In genomic region chr14:45070215-45070614, GRCh38 we compare ENCODE assay signal across 19 cellular contexts. TPM values are rescaled to one million over a fixed set of nuclear protein-coding genes. Genes with fewer than 3 reads are reported as not detected.
DNase-seq lines count a peak whose midpoint lies in the region; ATAC-seq, FAIRE-seq and TF ChIP-seq lines count a peak whose summit lies in the region.
"Had no signal": no experiment of that assay in that cellular context is flagged by ENCODE, and none has a peak within 500 bp of the region (broad histone marks: within the 10 kb centered on the region; RNA-seq: fewer than 3 reads in every experiment).

No MANE protein-coding gene starts in this region.

- no peaks in the 10 kb centered on the region for H4K20me1 ChIP-seq in IMR-90 (ENCODE audit: insufficient read depth, low read length)

- intact Hi-C loops in IMR-90 (cut with micrococcal nuclease) (no loop called here), left lung (cut with DNase I) (no loop called here)

- H3K27ac ChIP-seq in IMR-90 (ENCODE audit: insufficient read depth, low read length) (no peak overlapping the region), left lung (no peak overlapping the region)
- H3K27ac ChIP-seq: HL-60 had no signal

- H2BK120ac ChIP-seq in IMR-90 (ENCODE audit: low read depth, low read length), result no peak overlapping the region

- H2AK5ac ChIP-seq in IMR-90 (ENCODE audit: low read depth, low read length), result no peak overlapping the region

- BruUV-seq in IMR-90 (replicated peaks; lab: Mats Ljungman, UMichigan), result no TSS peak

- H3K9ac ChIP-seq in IMR-90 (ENCODE audit: low read depth, low read length), result no peak overlapping the region

- H3K27me3 ChIP-seq in IMR-90 (ENCODE audit: control insufficient read depth, insufficient read depth, low read length), result no peaks in the 10 kb centered on the region
- H3K27me3 ChIP-seq in bronchial epithelial cell (ENCODE audit: control insufficient read depth, insufficient read depth, low read length), result no peaks in the 10 kb centered on the region
- no peaks in the 10 kb centered on the region for H3K27me3 ChIP-seq in left lung
- H3K27me3 ChIP-seq: MG63 had no signal

- no peak overlapping the region for H3K4ac ChIP-seq in IMR-90 (ENCODE audit: low read depth, low read length)

- TF ChIP-seq RAD21 in IMR-90 (IDR thresholded peaks at IDR 0.05; ENCODE audit: low read length), result no peak

- H3K4me1 ChIP-seq in IMR-90 (ENCODE audit: control insufficient read depth, insufficient read depth, low read length), result no peaks in the 10 kb centered on the region
- no peaks in the 10 kb centered on the region for H3K4me1 ChIP-seq in left lung
- H3K4me1 ChIP-seq: HAP-1 had no signal

- FAIRE-seq in bronchial epithelial cell (lab: Jason Lieb, UNC), result no peak

- POLR2A ChIA-PET in IMR-90 (lab: Charles Lee; ENCODE audit: unreplicated experiment), result no interaction called here

- H3K9me3 ChIP-seq in IMR-90 (ENCODE audit: control insufficient read depth, insufficient read depth, low read length) (no peaks in the 10 kb centered on the region), left lung (no peaks in the 10 kb centered on the region)
- H3K9me3 ChIP-seq: HAP-1, MG63 had no signal

- H3K36me3 ChIP-seq in IMR-90 (ENCODE audit: control insufficient read depth, insufficient read depth, low read length) (0 out of 2 replicates have a peak, but pooled peaks cover 1% of the 10 kb centered on the region), bronchial epithelial cell (ENCODE audit: control insufficient read depth, insufficient read depth, low read length) (no peaks in the 10 kb centered on the region), left lung (peaks cover 0 to 4% of the 10 kb centered on the region in 2 donors)
- H3K36me3 ChIP-seq: HAP-1, MG63 had no signal

- no peak overlapping the region for H3K14ac ChIP-seq in IMR-90 (replicated peaks; ENCODE audit: low read depth, low read length)

- H2AK9ac ChIP-seq in IMR-90 (replicated peaks; ENCODE audit: low read depth, low read length, poor library complexity), result no peak overlapping the region

- H2BK5ac ChIP-seq in IMR-90 (ENCODE audit: low read depth, low read length, poor library complexity, severe bottlenecking), result no peak overlapping the region

- TF ChIP-seq CTCF in IMR-90 (conservative IDR thresholded peaks at IDR 0.05; ENCODE audit: low read depth, low read length) (no peak), bronchial epithelial cell (IDR thresholded peaks at IDR 0.05; ENCODE audit: insufficient read depth, low read length, severe bottlenecking) (no peak), left lung (IDR thresholded peaks at IDR 0.05) (no peak)

- CTCF ChIA-PET in IMR-90 (lab: Yijun Ruan, JAX), result no interaction called here

- H3K18ac ChIP-seq in IMR-90 (ENCODE audit: low read depth, low read length), result no peak overlapping the region

- DNase-seq in EL (peak; percentile 16), IMR-90 (peak; percentile 10), bronchial epithelial cell (ENCODE audit: low read depth) (peak; percentile 36), iris pigment epithelial cell (ENCODE audit: low read depth) (peak; percentile 28), Kasumi-1 (lab: John Stamatoyannopoulos, UW) (no peak), left lung (no peak), NCI-H82 (lab: John Stamatoyannopoulos, UW) (no peak)
- no peak for DNase-seq in activated CD4-positive, alpha-beta T cell treated with anti-CD3 and anti-CD28 coated beads for 4 hours
- DNase-seq: C1 segment of cervical spinal cord, DMS 273 treated with DMSO at 0.1 percent for 48 hours, KBM-7, MG63, NCI-H1092 treated with DMSO at 0.1 percent for 48 hours, NCI-H2081 treated with DMSO at 0.1 percent for 48 hours, NCI-H2227 treated with DMSO at 0.1 percent for 48 hours, NCI-H524 treated with DMSO at 0.1 percent for 48 hours, SHP77 treated with DMSO at 0.1 percent for 48 hours had no signal

- H3K56ac ChIP-seq in IMR-90 (ENCODE audit: extremely low read depth, insufficient read depth, low read length), result no peak overlapping the region

- ATAC-seq in IMR-90 (ENCODE audit: low read depth) (no peak), left lung (no peak)

- dilution Hi-C loops in IMR-90 (cut with HindIII; ENCODE audit: low sequenced_read_pairs, unreplicated experiment), result no loop called here

- no peak overlapping the region for H3K4me3 ChIP-seq in IMR-90 (ENCODE audit: insufficient read depth, low read depth, low read length)
- H3K4me3 ChIP-seq in bronchial epithelial cell (ENCODE audit: low read depth, low read length), result no peak overlapping the region
- no peak overlapping the region for H3K4me3 ChIP-seq in left lung
- H3K4me3 ChIP-seq: HAP-1, MG63 had no signal

- no peak overlapping the region for H4K91ac ChIP-seq in IMR-90 (ENCODE audit: insufficient read depth, low read depth, low read length)

- no peak overlapping the region for H4K8ac ChIP-seq in IMR-90 (ENCODE audit: low read depth in 2 of 2, low read length in 2 of 2)

- no peak overlapping the region for H3K4me2 ChIP-seq in IMR-90 (ENCODE audit: low read depth, low read length)

- no peak for TF ChIP-seq POLR2A in IMR-90 (IDR thresholded peaks at IDR 0.05; ENCODE audit: low read depth, low read length)

- no CpG with 5 or more reads among the region's 1 CpG for WGBS in IMR-90 (ENCODE audit: extremely low coverage in 2 of 2, insufficient read length in 1 of 2), 2 experiments

- no peak overlapping the region for H2BK15ac ChIP-seq in IMR-90 (ENCODE audit: low read depth, low read length)

- H3K23ac ChIP-seq in IMR-90 (ENCODE audit: low read depth, low read length), result no peak overlapping the region

- peaks cover 0 to 9% of the 10 kb centered on the region in 2 experiments; a peak in 2 of 4 replicates for H3K79me1 ChIP-seq in IMR-90 (ENCODE audit: low read depth in 1 of 2, low read length in 2 of 2)

- in situ Hi-C loops in IMR-90 (cut with MboI; ENCODE audit: low sequenced_read_pairs), result no loop called here

- H2BK20ac ChIP-seq in IMR-90 (ENCODE audit: low read depth, low read length), result no peak overlapping the region

- H2AFZ ChIP-seq in IMR-90 (replicated peaks; ENCODE audit: low read length, poor library complexity), result no peak overlapping the region

- no peak overlapping the region for H4K5ac ChIP-seq in IMR-90 (ENCODE audit: low read depth, low read length)

- no peaks in the 10 kb centered on the region for H3K9me1 ChIP-seq in IMR-90 (ENCODE audit: insufficient read depth, low read length)

TF ChIP-seq in IMR-90, 13 proteins besides CTCF, POLR2A, EP300 and RAD21:
- TF ChIP-seq ELK1 (IDR thresholded peaks at IDR 0.05; ENCODE audit: borderline replicate concordance, low read depth, low read length) (no peak), MXI1 (IDR thresholded peaks at IDR 0.05; ENCODE audit: borderline replicate concordance, low read depth, low read length) (no peak), MAZ (IDR thresholded peaks at IDR 0.05; ENCODE audit: borderline replicate concordance, low read depth, low read length) (no peak)
TF ChIP-seq in IMR-90: peak in this region for 0.

RNA-seq across cellular contexts. Expression of gene PRPF39, which starts 13.7 kb away (rescaled TPM):
- total RNA-seq in IMR-90 (2012; rRNA removed) (25.6 and 29.6 TPM in 2 replicates), bronchial epithelial cell (23.4 and 26.9 TPM in 2 replicates), left lung (10 to 100 TPM; 18.5 to 31.7 TPM)
- polyA plus RNA-seq in IMR-90 (2012; rRNA removed), result 13.1 and 18.1 TPM in 2 replicates
- polyA plus RNA-seq in IMR-90 (2012; cell fraction: cytosol; rRNA removed), result 8.2 and 10.1 TPM in 2 replicates
- polyA plus RNA-seq in IMR-90 (2012; cell fraction: nucleus; rRNA removed; ENCODE audit: low replicate concordance), result 90.5 and 241 TPM in 2 replicates

Comparison
In these comparisons a context has a peak if more than half of its experiments do, and no peak if none do; other contexts are left out.
1. DNase-seq: peak in EL (single experiment), IMR-90 (single experiment), bronchial epithelial cell (single experiment) and iris pigment epithelial cell (single experiment); none in Kasumi-1 (0 of 2), left lung (0 of 2), NCI-H82 (single experiment) and activated CD4-positive, alpha-beta T cell treated with anti-CD3 and anti-CD28 coated beads for 4 hours (0 of 2).